Comparison of ENCODE assay signal across 24 cellular contexts in the genomic region with DNA sequence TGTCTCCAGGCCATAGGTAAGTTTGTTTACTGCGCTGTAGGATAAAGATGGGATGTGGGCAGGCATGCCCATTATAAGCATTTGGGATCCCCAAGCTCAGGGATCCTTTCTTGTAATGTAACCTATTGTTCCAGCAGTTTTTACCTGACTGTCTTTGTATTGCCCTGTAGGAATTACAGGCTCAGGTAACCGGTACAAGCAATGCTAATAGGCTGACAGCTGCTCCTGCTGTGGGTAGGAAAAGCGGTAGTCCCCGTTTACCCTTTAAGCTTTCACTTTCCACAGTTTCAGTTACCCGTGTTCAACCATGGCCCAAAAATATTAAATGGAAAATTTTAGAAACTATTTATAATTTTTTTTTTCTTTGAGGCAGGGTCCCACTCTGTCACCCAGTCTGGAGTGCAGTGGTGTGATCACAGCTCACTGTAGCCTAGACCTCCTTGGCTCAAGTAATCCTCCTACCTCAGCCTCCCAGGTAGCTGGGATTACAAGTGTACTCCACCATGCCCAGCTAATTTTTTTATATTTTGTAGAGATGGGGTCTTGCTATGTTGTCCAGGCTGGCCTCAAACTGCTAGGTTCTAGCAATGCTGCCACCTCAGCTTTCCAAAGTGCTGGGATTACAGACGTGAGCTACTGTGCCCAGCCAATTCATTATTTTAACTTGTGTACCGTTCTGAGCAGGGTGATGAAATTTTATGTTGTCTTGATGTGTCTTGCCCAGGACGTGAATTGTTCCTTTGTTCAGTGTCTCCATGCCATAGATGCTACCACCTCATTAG.
DNase-seq lines count a peak whose midpoint lies in the region; ATAC-seq, FAIRE-seq and TF ChIP-seq lines count a peak whose summit lies in the region.
"Had no signal": no experiment of that assay in that cellular context is flagged by ENCODE, and none has a peak within 500 bp of the region (broad histone marks: within the 10 kb centered on the region; RNA-seq: fewer than 3 reads in every experiment).

No MANE protein-coding gene starts in this region.

- no peak overlapping the region for H3K18ac ChIP-seq in H1 (ENCODE audit: extremely low read depth, low read length)

- no peak overlapping the region for H2BK120ac ChIP-seq in H1 (replicated peaks; ENCODE audit: low read depth, low read length)

- no peak overlapping the region for H3K56ac ChIP-seq in H1 (replicated peaks; ENCODE audit: insufficient read length, low read depth, low read length)

- H4K5ac ChIP-seq in H1 (ENCODE audit: insufficient read length, low read depth, low read length), result no peak overlapping the region

- no peak overlapping the region for H2BK12ac ChIP-seq in H1 (ENCODE audit: low read depth, low read length)

- TF ChIP-seq CTCF in H1 (IDR thresholded peaks at IDR 0.05; ENCODE audit: control extremely low read depth in 1 of 3, insufficient read depth in 1 of 3, low read depth in 1 of 3, low read length in 3 of 3), result no peak

- H3K4ac ChIP-seq in H1 (replicated peaks; ENCODE audit: insufficient read length, low read depth, low read length), result no peak overlapping the region

- POLR2A ChIA-PET in H1 (lab: Charles Lee; ENCODE audit: partially characterized antibody), result interaction anchor here (0.6 to 1.6 kb wide), 7 partner anchors 11 to 398 kb away, joined by 3 to 4 read pairs (median 3); partner anchors contain the start of gene CDYL

- peaks cover 30 to 99% of the 10 kb centered on the region in 2 experiments for H3K79me2 ChIP-seq in H1 (ENCODE audit: control insufficient read depth in 1 of 2, insufficient read depth in 2 of 2, low read length in 2 of 2)

- H3K36me3 ChIP-seq in BLaER1 treated with 17β-estradiol and CSF1 and Interleukin-3, amounts not matched to agents 10 nM and 100 nM, result peaks cover 0 to 31% (median 8%) of the 10 kb centered on the region in 11 experiments; a peak in 10 of 22 replicates
- no peaks in the 10 kb centered on the region for H3K36me3 ChIP-seq in H1 (ENCODE audit: control insufficient read depth in 2 of 4, insufficient read depth in 4 of 4, low read length in 3 of 4)

- H2AK5ac ChIP-seq in H1 (ENCODE audit: low read depth, low read length), result no peak overlapping the region

- H3K27ac ChIP-seq in BLaER1 treated with 17β-estradiol and CSF1 and Interleukin-3, amounts not matched to agents 10 nM and 100 nM, result peak overlapping the region in 10 of 11 experiments; percentile 6 to 66 (median 38); a peak in 17 of 22 replicates
- H3K27ac ChIP-seq in H1 (ENCODE audit: low read depth, low read length), result no peak overlapping the region
- H3K27ac ChIP-seq: C4-2B, epithelial cell of prostate, skin epidermis had no signal

- H3K14ac ChIP-seq in H1 (ENCODE audit: insufficient read length), result no peak overlapping the region

- CTCF ChIA-PET in H1 (lab: Charles Lee; ENCODE audit: partially characterized antibody), result interaction anchor here (0.6 to 1.8 kb wide), 4 partner anchors 9 to 260 kb away, joined by 3 to 5 read pairs (median 3); no protein-coding TSS in a partner anchor

- H3K9me3 ChIP-seq in BLaER1 treated with 17β-estradiol and CSF1 and Interleukin-3, amounts not matched to agents 10 nM and 100 nM (replicated peaks in 1 of 11), result peaks cover 0 to 62% (median 34%) of the 10 kb centered on the region in 11 experiments; a peak in 19 of 22 replicates
- no peaks in the 10 kb centered on the region for H3K9me3 ChIP-seq in H1 (ENCODE audit: insufficient read depth in 2 of 2, low read depth in 1 of 2, low read length in 1 of 2)

- H4K91ac ChIP-seq in H1 (replicated peaks; ENCODE audit: insufficient read length, low read length), result no peak overlapping the region

- peaks cover 21 to 100% (median 38%) of the 10 kb centered on the region in 11 experiments; a peak in 19 of 22 replicates for H4K20me1 ChIP-seq in BLaER1 treated with 17β-estradiol and CSF1 and Interleukin-3, amounts not matched to agents 10 nM and 100 nM
- H4K20me1 ChIP-seq in H1 (replicated peaks in 1 of 2; ENCODE audit: control insufficient read depth in 1 of 2, insufficient read depth in 2 of 2, low read length in 2 of 2), result peaks cover 37 to 65% of the 10 kb centered on the region in 2 experiments

- 68% methylated on average over 8 of the region's 8 CpGs; no CpG with 5 or more reads in 1 of the 2 experiments for WGBS in H1 (ENCODE audit: extremely low coverage in 1 of 2, insufficient coverage in 1 of 2, insufficient read length in 1 of 2, insufficient replicate concordance in 2 of 2, low coverage in 1 of 2, low lambda C conversion rate in 2 of 2, missing lambda C conversion rate in 1 of 2), 2 experiments

- peak overlapping the region; percentile 51 to 82 (median 67) for H3K4me2 ChIP-seq in BLaER1 treated with 17β-estradiol and CSF1 and Interleukin-3, amounts not matched to agents 10 nM and 100 nM
- peak overlapping the region in 1 of 2 experiments; percentile 16; a peak in 2 of 4 replicates for H3K4me2 ChIP-seq in H1 (ENCODE audit: insufficient read depth in 1 of 2, low read depth in 2 of 2, low read length in 2 of 2)

- H2BK20ac ChIP-seq in H1 (ENCODE audit: low read length), result no peak overlapping the region

- no peak overlapping the region for H2BK15ac ChIP-seq in H1 (ENCODE audit: low read length)

- no peak for TF ChIP-seq POLR2A in H1 (IDR thresholded peaks at IDR 0.05; ENCODE audit: control extremely low read depth in 1 of 2, low read depth in 2 of 2, low read length in 2 of 2)

- H2AFZ ChIP-seq in H1 (ENCODE audit: low read length), result no peak overlapping the region

- peak; percentile 28 for FAIRE-seq in H1 (lab: Jason Lieb, UNC)
- FAIRE-seq: RCC 7860 had no signal

- TF ChIP-seq EP300 in H1 (IDR thresholded peaks at IDR 0.05; ENCODE audit: borderline replicate concordance in 1 of 2, low read depth in 2 of 2, low read length in 2 of 2), result no peak

- peak overlapping the region in 2 of 10 experiments; percentile 20 to 21; a peak in 3 of 20 replicates for H3K4me3 ChIP-seq in BLaER1 treated with 17β-estradiol and CSF1 and Interleukin-3, amounts not matched to agents 10 nM and 100 nM
- no peak overlapping the region for H3K4me3 ChIP-seq in H1 (ENCODE audit: extremely low read depth in 1 of 4, insufficient read depth in 2 of 4, low read depth in 3 of 4, low read length in 4 of 4)
- H3K4me3 ChIP-seq: skin epidermis had no signal

- H3K9ac ChIP-seq in BLaER1 treated with 17β-estradiol and CSF1 and Interleukin-3, amounts not matched to agents 10 nM and 100 nM, result peak overlapping the region in 6 of 11 experiments; percentile 5 to 43 (median 33); a peak in 6 of 22 replicates
- no peak overlapping the region for H3K9ac ChIP-seq in H1 (replicated peaks in 1 of 4; ENCODE audit: extremely low read depth in 1 of 4, low read depth in 3 of 4, low read length in 3 of 4)

- no peaks in the 10 kb centered on the region for H3K27me3 ChIP-seq in BLaER1 treated with 17β-estradiol and CSF1 and Interleukin-3, amounts not matched to agents 10 nM and 100 nM
- no peaks in the 10 kb centered on the region for H3K27me3 ChIP-seq in H1 (replicated peaks in 1 of 4; ENCODE audit: control insufficient read depth in 3 of 4, extremely low read depth in 1 of 4, insufficient read depth in 3 of 4, low read length in 3 of 4)

- no peak overlapping the region for H2BK5ac ChIP-seq in H1 (ENCODE audit: low read depth, low read length)

- TF ChIP-seq RAD21 in H1 (IDR thresholded peaks at IDR 0.05 in 1 of 2, conservative IDR thresholded peaks at IDR 0.05 in 1 of 2; ENCODE audit: low read depth in 2 of 2, low read length in 2 of 2), result no peak

- no peaks in the 10 kb centered on the region for H3K23me2 ChIP-seq in H1 (ENCODE audit: low read depth, low read length)

- ATAC-seq in GM18858 (IDR thresholded peaks at IDR 0.05; ENCODE audit: unreplicated experiment) (peak; percentile 8), GM18867 (IDR thresholded peaks at IDR 0.05; ENCODE audit: unreplicated experiment) (no peak)
- ATAC-seq: activated CD8-positive, alpha-beta T cell treated with anti-CD3 and anti-CD28 coated beads, Interleukin-2, amount 10 ng/mL, durations not matched to agents 7 days and 5 days; activated naive CD8-positive, alpha-beta T cell treated with anti-CD3 and anti-CD28 coated beads, Interleukin-2, amount 50 U/mL, for 24 hours had no signal

- no peak overlapping the region for H3K23ac ChIP-seq in H1 (ENCODE audit: insufficient read length)

- peaks cover 22% of the 10 kb centered on the region for H3K79me1 ChIP-seq in H1 (ENCODE audit: low read depth, low read length)

- DNase-seq in NCI-H2107 (lab: John Stamatoyannopoulos, UW) (peak; percentile 7), H1 (ENCODE audit: low read depth in 1 of 2, low spot score in 2 of 2) (no peak), mesenteric fat pad (ENCODE audit: low spot score) (no peak), NCI-H526 treated with DMSO at 0.1 percent for 48 hours (lab: John Stamatoyannopoulos, UW) (no peak)
- DNase-seq: activated CD4-positive, CD25-positive, alpha-beta regulatory T cell treated with anti-CD3 and anti-CD28 coated beads, Interleukin-2, amount 50 U/mL, for 72 hours; activated CD8-positive, alpha-beta T cell treated with anti-CD3 and anti-CD28 coated beads, Interleukin-2, amount 10 ng/mL, durations not matched to agents 7 days and 5 days; activated gamma-delta T cell; activated naive CD8-positive, alpha-beta T cell treated with anti-CD3 and anti-CD28 coated beads, Interleukin-2, amount 50 U/mL, for 24 hours; activated T-cell treated with anti-CD3 and anti-CD28 coated beads for 4 hours; Calu3; effector CD4-positive, alpha-beta T cell; head of caudate nucleus; Kasumi-1; NCI-H1048; NCI-H1694 treated with DMSO at 0.1 percent for 48 hours; substantia nigra; T-helper 1 cell had no signal

- no peak overlapping the region for H4K8ac ChIP-seq in H1 (ENCODE audit: extremely low read depth, insufficient read depth, low read length)

- peaks cover 42 to 75% (median 64%) of the 10 kb centered on the region in 10 experiments for H3K4me1 ChIP-seq in BLaER1 treated with 17β-estradiol and CSF1 and Interleukin-3, amounts not matched to agents 10 nM and 100 nM
- H3K4me1 ChIP-seq in H1 (replicated peaks in 1 of 4; ENCODE audit: control insufficient read depth in 3 of 4, insufficient read depth in 4 of 4, low read length in 3 of 4), result peaks cover 4 to 23% (median 14%) of the 10 kb centered on the region in 4 experiments

TF ChIP-seq in H1, 55 proteins besides CTCF, POLR2A, EP300 and RAD21 (continues in another document):
- TF ChIP-seq ZNF274 (IDR thresholded peaks at IDR 0.05; ENCODE audit: borderline replicate concordance, extremely low read depth, low read length) (no peak), BRCA1 (IDR thresholded peaks at IDR 0.05; ENCODE audit: low read depth, low read length) (no peak), PHF8 (conservative IDR thresholded peaks at IDR 0.05; ENCODE audit: low read depth, low read length) (no peak), GABPA (IDR thresholded peaks at IDR 0.05; ENCODE audit: borderline replicate concordance, insufficient read depth, low read length) (no peak), EGR1 (IDR thresholded peaks at IDR 0.05; ENCODE audit: borderline replicate concordance, low read depth, low read length) (no peak), RBBP5 (IDR thresholded peaks at IDR 0.05; ENCODE audit: borderline replicate concordance, low read depth, low read length) (no peak), HDAC6 (IDR thresholded peaks at IDR 0.05; ENCODE audit: low read depth, low read length) (no peak)

Comparison
In these comparisons a context has a peak if more than half of its experiments do, and no peak if none do; other contexts are left out.
1. H3K9ac ChIP-seq: peak in BLaER1 treated with 17β-estradiol and CSF1 and Interleukin-3, amounts not matched to agents 10 nM and 100 nM (6 of 11); none in H1 (0 of 4).